ENCODE assay signal across 2 cellular contexts in the genomic region with DNA sequence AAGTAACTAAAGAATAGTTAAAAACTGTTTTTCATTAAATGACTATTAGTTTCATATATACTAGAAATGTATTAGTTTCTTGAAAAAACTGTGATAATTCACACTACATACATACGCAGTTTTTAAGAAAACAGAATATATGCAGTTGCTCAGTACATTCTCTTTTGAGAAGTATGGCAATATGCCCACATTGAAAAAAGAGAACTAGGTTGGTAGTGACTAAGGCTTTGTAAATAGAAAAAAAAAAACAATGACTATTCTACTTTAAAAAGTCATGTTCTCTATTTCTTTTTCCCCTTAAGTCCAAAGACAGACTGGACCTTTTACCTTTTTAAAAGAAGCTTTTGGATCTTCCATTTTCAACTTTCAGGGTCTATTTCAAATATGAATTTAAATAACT.
TF ChIP-seq lines count a peak whose summit lies in the region.

No MANE protein-coding gene starts in this region.

TF ChIP-seq in HepG2, 621 proteins besides CTCF, POLR2A, EP300 and RAD21 (continues in another document):
- no peak for TF ChIP-seq ZNF460 (CRISPR knock-in tag; IDR thresholded peaks at IDR 0.05; ENCODE audit: borderline replicate concordance)
- TF ChIP-seq ERF (CRISPR knock-in tag; IDR thresholded peaks at IDR 0.05) = no peak
- TF ChIP-seq, protein P1, sequence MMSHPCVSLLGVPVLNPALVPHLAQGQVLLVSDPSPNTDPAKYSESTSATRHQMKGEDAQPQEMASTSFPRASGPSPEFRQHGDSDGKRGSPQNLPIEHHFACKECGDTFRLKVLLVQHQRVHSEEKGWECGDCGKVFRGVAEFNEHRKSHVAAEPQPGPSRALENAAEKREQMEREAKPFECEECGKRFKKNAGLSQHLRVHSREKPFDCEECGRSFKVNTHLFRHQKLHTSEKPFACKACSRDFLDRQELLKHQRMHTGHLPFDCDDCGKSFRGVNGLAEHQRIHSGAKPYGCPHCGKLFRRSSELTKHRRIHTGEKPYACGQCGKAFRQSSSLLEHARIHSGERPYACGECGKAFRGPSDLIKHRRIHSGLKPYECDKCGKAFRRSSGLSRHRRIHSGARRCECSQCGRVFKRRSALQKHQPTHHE (CRISPR knock-in tag; IDR thresholded peaks at IDR 0.05; ENCODE audit: borderline replicate concordance) = no peak
- TF ChIP-seq ZNF619 (CRISPR knock-in tag; IDR thresholded peaks at IDR 0.05) = no peak
- TF ChIP-seq, protein P2, sequence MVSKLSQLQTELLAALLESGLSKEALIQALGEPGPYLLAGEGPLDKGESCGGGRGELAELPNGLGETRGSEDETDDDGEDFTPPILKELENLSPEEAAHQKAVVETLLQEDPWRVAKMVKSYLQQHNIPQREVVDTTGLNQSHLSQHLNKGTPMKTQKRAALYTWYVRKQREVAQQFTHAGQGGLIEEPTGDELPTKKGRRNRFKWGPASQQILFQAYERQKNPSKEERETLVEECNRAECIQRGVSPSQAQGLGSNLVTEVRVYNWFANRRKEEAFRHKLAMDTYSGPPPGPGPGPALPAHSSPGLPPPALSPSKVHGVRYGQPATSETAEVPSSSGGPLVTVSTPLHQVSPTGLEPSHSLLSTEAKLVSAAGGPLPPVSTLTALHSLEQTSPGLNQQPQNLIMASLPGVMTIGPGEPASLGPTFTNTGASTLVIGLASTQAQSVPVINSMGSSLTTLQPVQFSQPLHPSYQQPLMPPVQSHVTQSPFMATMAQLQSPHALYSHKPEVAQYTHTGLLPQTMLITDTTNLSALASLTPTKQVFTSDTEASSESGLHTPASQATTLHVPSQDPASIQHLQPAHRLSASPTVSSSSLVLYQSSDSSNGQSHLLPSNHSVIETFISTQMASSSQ (IDR thresholded peaks at IDR 0.05; ENCODE audit: low read depth) = no peak
- TF ChIP-seq, protein P2 (CRISPR knock-in tag; IDR thresholded peaks at IDR 0.05; ENCODE audit: borderline replicate concordance) = no peak
- TF ChIP-seq TARDBP (CRISPR knock-in tag; IDR thresholded peaks at IDR 0.05) = no peak
- no peak for TF ChIP-seq SCMH1 (CRISPR knock-in tag; IDR thresholded peaks at IDR 0.05; ENCODE audit: borderline replicate concordance)
- TF ChIP-seq, protein P3, sequence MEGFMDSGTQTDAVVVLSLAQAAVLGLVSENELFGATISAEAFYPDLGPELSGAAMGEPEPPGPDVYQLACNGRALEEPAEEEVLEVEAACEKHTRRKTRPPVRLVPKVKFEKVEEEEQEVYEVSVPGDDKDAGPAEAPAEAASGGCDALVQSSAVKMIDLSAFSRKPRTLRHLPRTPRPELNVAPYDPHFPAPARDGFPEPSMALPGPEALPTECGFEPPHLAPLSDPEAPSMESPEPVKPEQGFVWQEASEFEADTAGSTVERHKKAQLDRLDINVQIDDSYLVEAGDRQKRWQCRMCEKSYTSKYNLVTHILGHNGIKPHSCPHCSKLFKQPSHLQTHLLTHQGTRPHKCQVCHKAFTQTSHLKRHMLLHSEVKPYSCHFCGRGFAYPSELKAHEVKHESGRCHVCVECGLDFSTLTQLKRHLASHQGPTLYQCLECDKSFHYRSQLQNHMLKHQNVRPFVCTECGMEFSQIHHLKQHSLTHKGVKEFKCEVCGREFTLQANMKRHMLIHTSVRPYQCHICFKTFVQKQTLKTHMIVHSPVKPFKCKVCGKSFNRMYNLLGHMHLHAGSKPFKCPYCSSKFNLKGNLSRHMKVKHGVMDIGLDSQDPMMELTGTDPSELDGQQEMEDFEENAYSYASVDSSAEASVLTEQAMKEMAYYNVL (CRISPR knock-in tag; IDR thresholded peaks at IDR 0.05; ENCODE audit: borderline replicate concordance) = no peak
- TF ChIP-seq KDM4B (CRISPR knock-in tag; IDR thresholded peaks at IDR 0.05) = no peak
- TF ChIP-seq, protein P4, sequence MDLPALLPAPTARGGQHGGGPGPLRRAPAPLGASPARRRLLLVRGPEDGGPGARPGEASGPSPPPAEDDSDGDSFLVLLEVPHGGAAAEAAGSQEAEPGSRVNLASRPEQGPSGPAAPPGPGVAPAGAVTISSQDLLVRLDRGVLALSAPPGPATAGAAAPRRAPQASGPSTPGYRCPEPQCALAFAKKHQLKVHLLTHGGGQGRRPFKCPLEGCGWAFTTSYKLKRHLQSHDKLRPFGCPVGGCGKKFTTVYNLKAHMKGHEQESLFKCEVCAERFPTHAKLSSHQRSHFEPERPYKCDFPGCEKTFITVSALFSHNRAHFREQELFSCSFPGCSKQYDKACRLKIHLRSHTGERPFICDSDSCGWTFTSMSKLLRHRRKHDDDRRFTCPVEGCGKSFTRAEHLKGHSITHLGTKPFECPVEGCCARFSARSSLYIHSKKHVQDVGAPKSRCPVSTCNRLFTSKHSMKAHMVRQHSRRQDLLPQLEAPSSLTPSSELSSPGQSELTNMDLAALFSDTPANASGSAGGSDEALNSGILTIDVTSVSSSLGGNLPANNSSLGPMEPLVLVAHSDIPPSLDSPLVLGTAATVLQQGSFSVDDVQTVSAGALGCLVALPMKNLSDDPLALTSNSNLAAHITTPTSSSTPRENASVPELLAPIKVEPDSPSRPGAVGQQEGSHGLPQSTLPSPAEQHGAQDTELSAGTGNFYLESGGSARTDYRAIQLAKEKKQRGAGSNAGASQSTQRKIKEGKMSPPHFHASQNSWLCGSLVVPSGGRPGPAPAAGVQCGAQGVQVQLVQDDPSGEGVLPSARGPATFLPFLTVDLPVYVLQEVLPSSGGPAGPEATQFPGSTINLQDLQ (CRISPR knock-in tag; IDR thresholded peaks at IDR 0.05) = no peak
- TF ChIP-seq, protein P5, sequence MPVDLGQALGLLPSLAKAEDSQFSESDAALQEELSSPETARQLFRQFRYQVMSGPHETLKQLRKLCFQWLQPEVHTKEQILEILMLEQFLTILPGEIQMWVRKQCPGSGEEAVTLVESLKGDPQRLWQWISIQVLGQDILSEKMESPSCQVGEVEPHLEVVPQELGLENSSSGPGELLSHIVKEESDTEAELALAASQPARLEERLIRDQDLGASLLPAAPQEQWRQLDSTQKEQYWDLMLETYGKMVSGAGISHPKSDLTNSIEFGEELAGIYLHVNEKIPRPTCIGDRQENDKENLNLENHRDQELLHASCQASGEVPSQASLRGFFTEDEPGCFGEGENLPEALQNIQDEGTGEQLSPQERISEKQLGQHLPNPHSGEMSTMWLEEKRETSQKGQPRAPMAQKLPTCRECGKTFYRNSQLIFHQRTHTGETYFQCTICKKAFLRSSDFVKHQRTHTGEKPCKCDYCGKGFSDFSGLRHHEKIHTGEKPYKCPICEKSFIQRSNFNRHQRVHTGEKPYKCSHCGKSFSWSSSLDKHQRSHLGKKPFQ (CRISPR knock-in tag; IDR thresholded peaks at IDR 0.05; ENCODE audit: insufficient replicate concordance) = no peak
- TF ChIP-seq ZNF30 (CRISPR knock-in tag; IDR thresholded peaks at IDR 0.05) = no peak
- no peak for TF ChIP-seq ZNF552 (CRISPR knock-in tag; IDR thresholded peaks at IDR 0.05; ENCODE audit: borderline replicate concordance)

TF ChIP-seq in GM12891, 5 proteins besides CTCF, POLR2A, EP300 and RAD21:
- no peak for TF ChIP-seq POLR2AphosphoS5 (IDR thresholded peaks at IDR 0.05; ENCODE audit: low read depth, low read length)
- TF ChIP-seq PAX5 (IDR thresholded peaks at IDR 0.05; ENCODE audit: insufficient read depth, low read length, severe bottlenecking) = no peak
- TF ChIP-seq TAF1 (IDR thresholded peaks at IDR 0.05; ENCODE audit: low read depth, low read length) = no peak
- TF ChIP-seq POU2F2 (IDR thresholded peaks at IDR 0.05; ENCODE audit: low read depth, low read length) = no peak
- TF ChIP-seq SPI1 (IDR thresholded peaks at IDR 0.05; ENCODE audit: low read depth, low read length) = no peak
